Comparison of ENCODE assay signal across 20 cellular contexts in genomic region chr9:129310666-129311350, GRCh38.
DNase-seq lines count a peak whose midpoint lies in the region; ATAC-seq and TF ChIP-seq lines count a peak whose summit lies in the region.
"Had no signal": no experiment of that assay in that cellular context is flagged by ENCODE, and none has a peak within 500 bp of the region (broad histone marks: within the 10 kb centered on the region; RNA-seq: fewer than 3 reads in every experiment).

No MANE protein-coding gene starts in this region.

- no peak for TF ChIP-seq POLR2A in esophagus squamous epithelium (IDR thresholded peaks at IDR 0.05)

- no peak overlapping the region for H3K27ac ChIP-seq in esophagus squamous epithelium
- H3K27ac ChIP-seq: esophagus muscularis mucosa, SK-N-MC, tibial nerve, WERI-Rb-1 had no signal

- peaks cover 0 to 15% (median 9%) of the 10 kb centered on the region in 3 donors for H3K4me1 ChIP-seq in esophagus squamous epithelium

- DNase-seq in GM03348 (ENCODE audit: low spot score) = peak; percentile 38
- DNase-seq in NCI-H226 = peak; percentile 49
- peak; percentile 42 for DNase-seq in fibroblast of the aortic adventitia (ENCODE audit: low read depth)
- DNase-seq in sciatic nerve (ENCODE audit: low spot score) = peak; percentile 5
- no peak for DNase-seq in CD1c-positive myeloid dendritic cell (ENCODE audit: extremely low spot score)
- DNase-seq in esophagus squamous epithelium (lab: John Stamatoyannopoulos, UW) = no peak
- no peak for DNase-seq in MCF 10A (ENCODE audit: unreplicated experiment)
- DNase-seq in T-helper 2 cell treated with Interferon-gamma antibody and Interleukin-4, amounts not matched to agents 5 μg/mL and 100 μg/mL, for 36 hours (ENCODE audit: low spot score) = no peak
- DNase-seq: activated naive CD4-positive, alpha-beta T cell treated with anti-CD3 and anti-CD28 coated beads for 36 hours; Karpas-422; NCI-H187 treated with DMSO at 0.1 percent for 48 hours; RPMI8226; stimulated activated naive CD4-positive, alpha-beta T cell had no signal

- POLR2A ChIA-PET in MCF 10A (lab: Yijun Ruan, JAX) = no interaction called here

- H3K27me3 Mint-ChIP-seq in MCF 10A (ENCODE audit: insufficient read depth, unreplicated experiment) = no peaks in the 10 kb centered on the region
- peaks cover 7% of the 10 kb centered on the region for H3K27me3 Mint-ChIP-seq in T-helper 2 cell treated with Interferon-gamma antibody and Interleukin-4, amounts not matched to agents 5 μg/mL and 100 μg/mL, for 36 hours (ENCODE audit: low read depth)

- TF ChIP-seq CTCF in fibroblast of the aortic adventitia (IDR thresholded peaks at IDR 0.05; ENCODE audit: insufficient read depth, low read length) = no peak
- TF ChIP-seq CTCF in esophagus squamous epithelium (IDR thresholded peaks at IDR 0.05) = no peak
- no peak for TF ChIP-seq CTCF in MCF 10A (IDR thresholded peaks at IDR 0.05; ENCODE audit: unreplicated experiment)

- H3K4me3 Mint-ChIP-seq in MCF 10A (ENCODE audit: unreplicated experiment) = no peak overlapping the region
- H3K4me3 Mint-ChIP-seq in T-helper 2 cell treated with Interferon-gamma antibody and Interleukin-4, amounts not matched to agents 5 μg/mL and 100 μg/mL, for 36 hours = no peak overlapping the region
- H3K4me3 Mint-ChIP-seq: activated naive CD4-positive, alpha-beta T cell treated with anti-CD3 and anti-CD28 coated beads for 36 hours; central memory CD8-positive, alpha-beta T cell; neural crest cell had no signal

- ATAC-seq in sciatic nerve = no peak

- H3K36me3 ChIP-seq in esophagus squamous epithelium = no peaks in the 10 kb centered on the region
- H3K36me3 ChIP-seq: esophagus muscularis mucosa, tibial nerve, WERI-Rb-1 had no signal

- H3K9me3 Mint-ChIP-seq in MCF 10A (ENCODE audit: unreplicated experiment) = no peaks in the 10 kb centered on the region
- H3K9me3 Mint-ChIP-seq in T-helper 2 cell treated with Interferon-gamma antibody and Interleukin-4, amounts not matched to agents 5 μg/mL and 100 μg/mL, for 36 hours = no peaks in the 10 kb centered on the region
- H3K9me3 Mint-ChIP-seq: activated naive CD4-positive, alpha-beta T cell treated with anti-CD3 and anti-CD28 coated beads for 36 hours; central memory CD8-positive, alpha-beta T cell; neural crest cell had no signal

- BruUV-seq in MCF 10A (replicated peaks; lab: Mats Ljungman, UMichigan) = no TSS peak

- intact Hi-C loops in sciatic nerve (cut with DNase I) (loop anchor here (10.0 kb wide), 1 partner anchor 116 kb away; no protein-coding TSS in a partner anchor), esophagus squamous epithelium (cut with DNase I) (no loop called here), MCF 10A (cut with micrococcal nuclease) (no loop called here)

- no peaks in the 10 kb centered on the region for H3K27me3 ChIP-seq in esophagus squamous epithelium
- H3K27me3 ChIP-seq: esophagus muscularis mucosa, tibial nerve had no signal

- no peaks in the 10 kb centered on the region for H3K36me3 Mint-ChIP-seq in MCF 10A (ENCODE audit: insufficient read depth, unreplicated experiment)
- H3K36me3 Mint-ChIP-seq in T-helper 2 cell treated with Interferon-gamma antibody and Interleukin-4, amounts not matched to agents 5 μg/mL and 100 μg/mL, for 36 hours (ENCODE audit: low read depth) = no peaks in the 10 kb centered on the region

- no peaks in the 10 kb centered on the region for H3K9me3 ChIP-seq in esophagus squamous epithelium
- H3K9me3 ChIP-seq: esophagus muscularis mucosa, tibial nerve had no signal

- H3K4me1 Mint-ChIP-seq in MCF 10A (ENCODE audit: insufficient read depth, unreplicated experiment) = peaks cover 6% of the 10 kb centered on the region
- H3K4me1 Mint-ChIP-seq in T-helper 2 cell treated with Interferon-gamma antibody and Interleukin-4, amounts not matched to agents 5 μg/mL and 100 μg/mL, for 36 hours (ENCODE audit: low read depth) = peaks cover 2% of the 10 kb centered on the region
- H3K4me1 Mint-ChIP-seq: neural crest cell had no signal

- WGBS in esophagus squamous epithelium, 2 donors = 64 to 85% methylated on average over 7 of the region's 7 CpGs

- CTCF ChIA-PET in MCF 10A (lab: Yijun Ruan, JAX) = no interaction called here

- no peak overlapping the region for H3K4me3 ChIP-seq in fibroblast of the aortic adventitia (ENCODE audit: low read depth, low read length)
- H3K4me3 ChIP-seq in esophagus squamous epithelium = no peak overlapping the region
- H3K4me3 ChIP-seq: esophagus muscularis mucosa, SK-N-MC, skin epidermis, tibial nerve had no signal

- no peak overlapping the region for H3K27ac Mint-ChIP-seq in MCF 10A (ENCODE audit: low read depth, unreplicated experiment)
- H3K27ac Mint-ChIP-seq in T-helper 2 cell treated with Interferon-gamma antibody and Interleukin-4, amounts not matched to agents 5 μg/mL and 100 μg/mL, for 36 hours = no peak overlapping the region
- H3K27ac Mint-ChIP-seq: activated naive CD4-positive, alpha-beta T cell treated with anti-CD3 and anti-CD28 coated beads for 36 hours had no signal

Comparison
In these comparisons a context has a peak if more than half of its experiments do, and no peak if none do; other contexts are left out.
1. DNase-seq: peak in GM03348 (single experiment), NCI-H226 (single experiment), fibroblast of the aortic adventitia (single experiment) and sciatic nerve (single experiment); none in CD1c-positive myeloid dendritic cell (single experiment), esophagus squamous epithelium (single experiment), MCF 10A (single experiment) and T-helper 2 cell treated with Interferon-gamma antibody and Interleukin-4, amounts not matched to agents 5 μg/mL and 100 μg/mL, for 36 hours (single experiment).